29 cellular contexts compared by ENCODE assay signal in genomic region chr10:120818301-120818700, GRCh38.
"Had no signal": no experiment of that assay in that cellular context is flagged by ENCODE, and none has a peak within 500 bp of the region (broad histone marks: within the 10 kb centered on the region; RNA-seq: fewer than 3 reads in every experiment).

No MANE protein-coding gene starts in this region.

- H3K4me3 ChIP-seq: cardiac muscle cell, SK-N-MC had no signal

- H3K27ac Mint-ChIP-seq: activated CD4-positive, alpha-beta memory T cell treated with anti-CD3 and anti-CD28 coated beads, Interleukin-2, amount 10 ng/mL, durations not matched to agents 7 days and 5 days; activated naive CD4-positive, alpha-beta T cell treated with anti-CD3 and anti-CD28 coated beads, Interleukin-2, amount 10 ng/mL, durations not matched to agents 7 days and 5 days; activated naive CD8-positive, alpha-beta T cell treated with anti-CD3 and anti-CD28 coated beads for 36 hours; activated T-cell treated with anti-CD3 and anti-CD28 coated beads, Interleukin-2, amount 50 U/mL, for 72 hours; activated T-helper 2 cell treated with anti-CD3 and anti-CD28 coated beads, Interferon-gamma antibody, Interleukin-2, Interleukin-4, amounts not matched to agents 10 μg/mL and 5 μg/mL and 100 μg/mL, durations not matched to agents 14 hours and 24 hours and 36 hours; T-cell had no signal

- H3K4me1 Mint-ChIP-seq: activated CD4-positive, alpha-beta memory T cell treated with anti-CD3 and anti-CD28 coated beads, Interleukin-2, amount 10 ng/mL, durations not matched to agents 7 days and 5 days; activated naive CD4-positive, alpha-beta T cell treated with anti-CD3 and anti-CD28 coated beads, Interleukin-2, amount 10 ng/mL, durations not matched to agents 7 days and 5 days; activated naive CD8-positive, alpha-beta T cell treated with anti-CD3 and anti-CD28 coated beads for 36 hours; T-cell had no signal

- H3K36me3 Mint-ChIP-seq: activated naive CD4-positive, alpha-beta T cell treated with anti-CD3 and anti-CD28 coated beads, Interleukin-2, amount 10 ng/mL, durations not matched to agents 7 days and 5 days; activated naive CD8-positive, alpha-beta T cell treated with anti-CD3 and anti-CD28 coated beads for 36 hours; T-cell had no signal

- H3K9me3 Mint-ChIP-seq: activated CD4-positive, alpha-beta memory T cell treated with anti-CD3 and anti-CD28 coated beads, Interleukin-2, amount 10 ng/mL, durations not matched to agents 7 days and 5 days; activated naive CD4-positive, alpha-beta T cell treated with anti-CD3 and anti-CD28 coated beads, Interleukin-2, amount 10 ng/mL, durations not matched to agents 7 days and 5 days; activated naive CD8-positive, alpha-beta T cell treated with anti-CD3 and anti-CD28 coated beads for 36 hours; activated T-helper 2 cell treated with anti-CD3 and anti-CD28 coated beads, Interferon-gamma antibody, Interleukin-2, Interleukin-4, amounts not matched to agents 10 μg/mL and 5 μg/mL and 100 μg/mL, durations not matched to agents 14 hours and 24 hours and 36 hours; T-cell had no signal

- DNase-seq: activated CD4-positive, alpha-beta memory T cell treated with anti-CD3 and anti-CD28 coated beads, Interleukin-2, amount 10 ng/mL, durations not matched to agents 7 days and 5 days; activated CD4-positive, alpha-beta T cell treated with anti-CD3 and anti-CD28 coated beads, Interleukin-2, amount 50 U/mL, for 1 hour; activated CD4-positive, CD25-positive, alpha-beta regulatory T cell; activated gamma-delta T cell treated with Interleukin-2 at 50 U/mL for 16 hours; activated naive CD4-positive, alpha-beta T cell treated with anti-CD3 and anti-CD28 coated beads, Interleukin-2, amount 10 ng/mL, durations not matched to agents 7 days and 5 days; activated naive CD8-positive, alpha-beta T cell treated with anti-CD3 and anti-CD28 coated beads for 36 hours; activated T-cell treated with anti-CD3 and anti-CD28 coated beads, Interleukin-2, amount 50 U/mL, for 72 hours; brain microvascular endothelial cell; Kasumi-1; NCI-H1048; NCI-H146; NCI-H187 treated with DMSO at 0.1 percent for 48 hours; NCI-H2107; NCI-H2171 treated with DMSO at 0.1 percent for 48 hours; NCI-H226; NCI-H510A; NCI-H526 treated with DMSO at 0.1 percent for 48 hours; NCI-H82; NK-92 treated with Interleukin-12 subunit alpha and Interleukin-12 subunit beta, amount 100 ng/mL, for 24 hours; OCI-M1; RPMI8226; T-cell; T-helper 2 cell; T1000 had no signal

- ATAC-seq: activated T-cell treated with anti-CD3 and anti-CD28 coated beads, Interleukin-2, amount 50 U/mL, for 72 hours; Panc1; Right ventricle myocardium inferior; T-cell had no signal

- H3K36me3 ChIP-seq: brain microvascular endothelial cell, cardiac muscle cell had no signal

- H3K27me3 ChIP-seq: brain microvascular endothelial cell, cardiac muscle cell had no signal

- H3K4me3 Mint-ChIP-seq: activated CD4-positive, alpha-beta memory T cell treated with anti-CD3 and anti-CD28 coated beads, Interleukin-2, amount 10 ng/mL, durations not matched to agents 7 days and 5 days; activated naive CD4-positive, alpha-beta T cell treated with anti-CD3 and anti-CD28 coated beads, Interleukin-2, amount 10 ng/mL, durations not matched to agents 7 days and 5 days; activated naive CD8-positive, alpha-beta T cell treated with anti-CD3 and anti-CD28 coated beads for 36 hours; activated T-cell treated with anti-CD3 and anti-CD28 coated beads, Interleukin-2, amount 50 U/mL, for 72 hours; T-cell had no signal

- H3K27ac ChIP-seq: brain microvascular endothelial cell, cardiac muscle cell, SK-N-MC had no signal
